In genomic region chr9:42386477-42386876, GRCh38 we compare ENCODE assay signal across 17 cellular contexts.
A peak's percentile ranks its signal among the peaks of the same experiment; 100 is the strongest.
DNase-seq lines count a peak whose midpoint lies in the region; ATAC-seq, FAIRE-seq and TF ChIP-seq lines count a peak whose summit lies in the region.
"Had no signal": no experiment of that assay in that cellular context is flagged by ENCODE, and none has a peak within 500 bp of the region (broad histone marks: within the 10 kb centered on the region; RNA-seq: fewer than 3 reads in every experiment).

No MANE protein-coding gene starts in this region.

- TF ChIP-seq POLR2A in esophagus muscularis mucosa (IDR thresholded peaks at IDR 0.05; ENCODE audit: low read depth): no peak

- no peaks in the 10 kb centered on the region for H3K36me3 Mint-ChIP-seq in stimulated activated effector memory CD8-positive, alpha-beta T cell treated with anti-CD3 and anti-CD28 coated beads, Interleukin-12 subunit alpha, Interleukin-12 subunit beta, amount 100 ng/mL, for 72 hours
- H3K36me3 Mint-ChIP-seq: CD4-positive, CD25-positive, alpha-beta regulatory T cell had no signal

- H3K4me1 Mint-ChIP-seq in stimulated activated effector memory CD8-positive, alpha-beta T cell treated with anti-CD3 and anti-CD28 coated beads, Interleukin-12 subunit alpha, Interleukin-12 subunit beta, amount 100 ng/mL, for 72 hours: no peaks in the 10 kb centered on the region
- H3K4me1 Mint-ChIP-seq: CD4-positive, CD25-positive, alpha-beta regulatory T cell had no signal

- H3K27me3 ChIP-seq in esophagus muscularis mucosa (no peaks in the 10 kb centered on the region), ascending aorta (no peaks in the 10 kb centered on the region)
- H3K27me3 ChIP-seq: Peyer's patch had no signal

- TF ChIP-seq EP300 in esophagus muscularis mucosa (IDR thresholded peaks at IDR 0.05): no peak

- H3K4me3 ChIP-seq in esophagus muscularis mucosa (no peak overlapping the region), ascending aorta (no peak overlapping the region)
- H3K4me3 ChIP-seq: Peyer's patch had no signal

- no peak overlapping the region for H3K27ac Mint-ChIP-seq in stimulated activated effector memory CD8-positive, alpha-beta T cell treated with anti-CD3 and anti-CD28 coated beads, Interleukin-12 subunit alpha, Interleukin-12 subunit beta, amount 100 ng/mL, for 72 hours
- H3K27ac Mint-ChIP-seq: CD4-positive, CD25-positive, alpha-beta regulatory T cell had no signal

- ATAC-seq in stimulated activated effector memory CD8-positive, alpha-beta T cell treated with anti-CD3 and anti-CD28 coated beads, Interleukin-12 subunit alpha, Interleukin-12 subunit beta, amount 100 ng/mL, for 72 hours: peak; percentile 20

- no peak for TF ChIP-seq CTCF in GM10248 (IDR thresholded peaks at IDR 0.05; ENCODE audit: control extremely low read depth, extremely low read depth, low read depth, missing control alignments)
- no peak for TF ChIP-seq CTCF in esophagus muscularis mucosa (IDR thresholded peaks at IDR 0.05)
- no peak for TF ChIP-seq CTCF in ascending aorta (IDR thresholded peaks at IDR 0.05)

- CTCF ChIA-PET in GM10248 (lab: Yijun Ruan, JAX): no interaction called here

- intact Hi-C loops in esophagus muscularis mucosa (cut with DNase I) (no loop called here), ascending aorta (cut with DNase I) (no loop called here)

- peak; percentile 34 for DNase-seq in GM10248 (ENCODE audit: extremely low spot score)
- peak; percentile 2 for DNase-seq in HTR-8/SVneo (ENCODE audit: insufficient read length, low spot score)
- DNase-seq in esophagus muscularis mucosa (ENCODE audit: extremely low spot score): peak; percentile 94
- no peak for DNase-seq in stimulated activated effector memory CD8-positive, alpha-beta T cell treated with anti-CD3 and anti-CD28 coated beads, Interleukin-12 subunit alpha, Interleukin-12 subunit beta, amount 100 ng/mL, for 72 hours (ENCODE audit: low spot score in 2 of 2)
- no peak for DNase-seq in DMS153 treated with DMSO at 0.1 percent for 48 hours (lab: John Stamatoyannopoulos, UW; ENCODE audit: unreplicated experiment)
- DNase-seq in GM19238 (ENCODE audit: insufficient read length, low spot score): no peak
- DNase-seq in NCI-H2081 treated with DMSO at 0.1 percent for 48 hours (lab: John Stamatoyannopoulos, UW): no peak
- no peak for DNase-seq in ascending aorta (ENCODE audit: low spot score in 2 of 2)
- DNase-seq: CD4-positive, CD25-positive, alpha-beta regulatory T cell; DND-41; GF-D8; NCI-H1417; NCI-H2029; NCI-H510A; Peyer's patch; SHP77 had no signal

- no peaks in the 10 kb centered on the region for H3K9me3 Mint-ChIP-seq in stimulated activated effector memory CD8-positive, alpha-beta T cell treated with anti-CD3 and anti-CD28 coated beads, Interleukin-12 subunit alpha, Interleukin-12 subunit beta, amount 100 ng/mL, for 72 hours

- H3K9me3 ChIP-seq in esophagus muscularis mucosa (no peaks in the 10 kb centered on the region), ascending aorta (no peaks in the 10 kb centered on the region)
- H3K9me3 ChIP-seq: Peyer's patch had no signal

- POLR2A ChIA-PET in GM10248 (lab: Yijun Ruan, JAX): no interaction called here

- FAIRE-seq in HTR-8/SVneo (lab: Jason Lieb, UNC): no peak

- WGBS in esophagus muscularis mucosa: 66% methylated on average over 2 of the region's 2 CpGs

- H3K27ac ChIP-seq in esophagus muscularis mucosa (replicated peaks in 1 of 4): no peak overlapping the region
- H3K27ac ChIP-seq in ascending aorta: no peak overlapping the region
- H3K27ac ChIP-seq: KMS-11, Peyer's patch had no signal

- no peak overlapping the region for H3K4me3 Mint-ChIP-seq in stimulated activated effector memory CD8-positive, alpha-beta T cell treated with anti-CD3 and anti-CD28 coated beads, Interleukin-12 subunit alpha, Interleukin-12 subunit beta, amount 100 ng/mL, for 72 hours
- H3K4me3 Mint-ChIP-seq: CD4-positive, CD25-positive, alpha-beta regulatory T cell had no signal

- H3K4me1 ChIP-seq in esophagus muscularis mucosa (peaks cover 0 to 8% (median 6%) of the 10 kb centered on the region in 4 donors), ascending aorta (peaks cover 4 to 7% of the 10 kb centered on the region in 2 donors)
- H3K4me1 ChIP-seq: Peyer's patch had no signal

- H3K36me3 ChIP-seq in esophagus muscularis mucosa (no peaks in the 10 kb centered on the region), ascending aorta (no peaks in the 10 kb centered on the region)
- H3K36me3 ChIP-seq: Peyer's patch had no signal

Comparison
In these comparisons a context has a peak if more than half of its experiments do, and no peak if none do; other contexts are left out.
1. DNase-seq: peak in GM10248 (single experiment), HTR-8/SVneo (single experiment) and esophagus muscularis mucosa (single experiment); none in stimulated activated effector memory CD8-positive, alpha-beta T cell treated with anti-CD3 and anti-CD28 coated beads, Interleukin-12 subunit alpha, Interleukin-12 subunit beta, amount 100 ng/mL, for 72 hours (0 of 2), DMS153 treated with DMSO at 0.1 percent for 48 hours (single experiment), GM19238 (single experiment), NCI-H2081 treated with DMSO at 0.1 percent for 48 hours (single experiment) and ascending aorta (0 of 2).